ENCODE assay signal across 16 cellular contexts in genomic region chr1:86775395-86775794, GRCh38.
A peak's percentile ranks its signal among the peaks of the same experiment; 100 is the strongest.
DNase-seq lines count a peak whose midpoint lies in the region; ATAC-seq and TF ChIP-seq lines count a peak whose summit lies in the region.
"Had no signal": no experiment of that assay in that cellular context is flagged by ENCODE, and none has a peak within 500 bp of the region (broad histone marks: within the 10 kb centered on the region; RNA-seq: fewer than 3 reads in every experiment).

No MANE protein-coding gene starts in this region.

- TF ChIP-seq POLR2A in upper lobe of left lung (IDR thresholded peaks at IDR 0.05): no peak

- dilution Hi-C loops in mammary epithelial cell (cut with HindIII; ENCODE audit: low sequenced_read_pairs): no loop called here

- DNase-seq in heart right ventricle (no peak), left ventricle myocardium inferior (no peak), hepatocyte (ENCODE audit: low spot score) (no peak), upper lobe of left lung (no peak), mammary epithelial cell (no peak)
- DNase-seq: activated CD4-positive, alpha-beta T cell treated with anti-CD3 and anti-CD28 coated beads, Interleukin-2, amount 10 ng/mL, durations not matched to agents 24 days and 14 days; amygdala; dermis blood vessel endothelial cell; GM23248; left ventricle myocardium superior; sigmoid colon; stimulated activated naive B cell treated with anti-CD40 and anti-IgM and Interleukin-4, amounts not matched to agents 10 μg/mL and 1 μg/mL and 100 μg/mL, for 72 hours; T-helper 2 cell had no signal

- no peak overlapping the region for H3K9ac ChIP-seq in mammary epithelial cell (ENCODE audit: insufficient read depth, low read length)
- H3K9ac ChIP-seq: GM23248 had no signal

- H3K4me1 ChIP-seq in heart right ventricle: peaks cover 0 to 52% (median 21%) of the 10 kb centered on the region in 9 donors
- peaks cover 22% of the 10 kb centered on the region for H3K4me1 ChIP-seq in left ventricle myocardium inferior
- peaks cover 21% of the 10 kb centered on the region for H3K4me1 ChIP-seq in hepatocyte (ENCODE audit: insufficient read depth)
- peaks cover 19 to 30% (median 24%) of the 10 kb centered on the region in 4 donors for H3K4me1 ChIP-seq in upper lobe of left lung
- peaks cover 44% of the 10 kb centered on the region for H3K4me1 ChIP-seq in mammary epithelial cell (ENCODE audit: insufficient read depth, low read length)

- 29 to 33% methylated on average over 1 of the region's 1 CpG for whole genome bisulfite sequencing in heart right ventricle, 2 donors
- WGBS in hepatocyte (ENCODE audit: low lambda C conversion rate, missing lambda C conversion rate): 16% methylated on average over 1 of the region's 1 CpG
- WGBS in upper lobe of left lung, 2 donors: 35 to 55% methylated on average over 1 of the region's 1 CpG
- WGBS in mammary epithelial cell (ENCODE audit: low coverage, missing lambda C conversion rate): 86% methylated on average over 1 of the region's 1 CpG

- CTCF ChIA-PET in mammary epithelial cell (lab: Charles Lee; ENCODE audit: low non-redundant PET): no interaction called here

- H4K20me1 ChIP-seq in hepatocyte (ENCODE audit: insufficient read depth, poor library complexity, severe bottlenecking) (no peaks in the 10 kb centered on the region), mammary epithelial cell (ENCODE audit: insufficient read depth, low read length) (no peaks in the 10 kb centered on the region)

- H3K27me3 ChIP-seq in heart right ventricle: no peaks in the 10 kb centered on the region
- H3K27me3 ChIP-seq in left ventricle myocardium inferior (ENCODE audit: low read depth): no peaks in the 10 kb centered on the region
- no peaks in the 10 kb centered on the region for H3K27me3 ChIP-seq in hepatocyte
- no peaks in the 10 kb centered on the region for H3K27me3 ChIP-seq in upper lobe of left lung
- no peaks in the 10 kb centered on the region for H3K27me3 ChIP-seq in mammary epithelial cell (ENCODE audit: insufficient read depth, low read length)
- H3K27me3 ChIP-seq: sigmoid colon had no signal

- H3K36me3 ChIP-seq in heart right ventricle (no peaks in the 10 kb centered on the region), left ventricle myocardium inferior (no peaks in the 10 kb centered on the region), hepatocyte (replicated peaks; ENCODE audit: insufficient read depth, low read depth) (no peaks in the 10 kb centered on the region), upper lobe of left lung (no peaks in the 10 kb centered on the region), mammary epithelial cell (ENCODE audit: insufficient read depth, low read length) (no peaks in the 10 kb centered on the region)
- H3K36me3 ChIP-seq: sigmoid colon had no signal

- no peak for TF ChIP-seq CTCF in heart right ventricle (IDR thresholded peaks at IDR 0.05)
- TF ChIP-seq CTCF in left ventricle myocardium inferior (IDR thresholded peaks at IDR 0.05; ENCODE audit: borderline replicate concordance): no peak
- TF ChIP-seq CTCF in hepatocyte (IDR thresholded peaks at IDR 0.05; ENCODE audit: poor library complexity): no peak
- no peak for TF ChIP-seq CTCF in upper lobe of left lung (IDR thresholded peaks at IDR 0.05)
- no peak for TF ChIP-seq CTCF in mammary epithelial cell (conservative IDR thresholded peaks at IDR 0.05 in 1 of 2, IDR thresholded peaks at IDR 0.05 in 1 of 2; ENCODE audit: extremely low read depth in 1 of 2, insufficient read depth in 1 of 2, low read depth in 1 of 2, low read length in 2 of 2)

- H2AFZ ChIP-seq in hepatocyte: no peak overlapping the region
- H2AFZ ChIP-seq in mammary epithelial cell (ENCODE audit: low read depth, low read length): no peak overlapping the region
- H2AFZ ChIP-seq: GM23248 had no signal

- H3K9me3 ChIP-seq in heart right ventricle (no peaks in the 10 kb centered on the region), left ventricle myocardium inferior (replicated peaks) (no peaks in the 10 kb centered on the region), hepatocyte (ENCODE audit: low read depth) (no peaks in the 10 kb centered on the region), upper lobe of left lung (no peaks in the 10 kb centered on the region), mammary epithelial cell (replicated peaks; ENCODE audit: insufficient read depth, low read length) (no peaks in the 10 kb centered on the region)
- H3K9me3 ChIP-seq: sigmoid colon had no signal

- H3K27ac ChIP-seq in heart right ventricle (peak overlapping the region in 7 of 10 donors; percentile 25 to 88 (median 66)), left ventricle myocardium inferior (replicated peaks) (no peak overlapping the region), hepatocyte (peak overlapping the region; percentile 41), upper lobe of left lung (peak overlapping the region; percentile 59 to 85 (median 74)), mammary epithelial cell (ENCODE audit: insufficient read depth, low read depth, low read length) (no peak overlapping the region)
- H3K27ac ChIP-seq: GM23248 had no signal

- intact Hi-C loops in heart right ventricle (cut with DNase I) (loop anchor here in 1 of 10 donors (5.0 kb wide), 1 partner anchor 307 kb away; no protein-coding TSS in a partner anchor), left ventricle myocardium inferior (cut with micrococcal nuclease) (no loop called here), mammary epithelial cell (cut with micrococcal nuclease) (no loop called here)

- in situ Hi-C loops in mammary epithelial cell (cut with MboI; ENCODE audit: low sequenced_read_pairs in 2 of 2): loop anchor here in 1 of 2 donors (10.0 kb wide), 1 partner anchor 139 kb away; the partner anchor contains the start of genes HS2ST1 and SELENOF

- no peaks in the 10 kb centered on the region for H3K9me2 ChIP-seq in hepatocyte (replicated peaks; ENCODE audit: insufficient read depth)

- H3K79me2 ChIP-seq in hepatocyte: no peaks in the 10 kb centered on the region
- H3K79me2 ChIP-seq in mammary epithelial cell (ENCODE audit: insufficient read depth, low read length): no peaks in the 10 kb centered on the region

- TF ChIP-seq EP300 in upper lobe of left lung (IDR thresholded peaks at IDR 0.05): no peak

- H3K4me3 ChIP-seq in heart right ventricle (no peak overlapping the region), left ventricle myocardium inferior (no peak overlapping the region), hepatocyte (no peak overlapping the region), upper lobe of left lung (no peak overlapping the region), mammary epithelial cell (replicated peaks in 1 of 3; ENCODE audit: insufficient read depth in 1 of 3, low read depth in 2 of 3, low read length in 3 of 3) (no peak overlapping the region)
- H3K4me3 ChIP-seq: sigmoid colon had no signal

- no TSS peak for BruUV-seq in mammary epithelial cell (replicated peaks; lab: Mats Ljungman, UMichigan)

- ATAC-seq in heart right ventricle: no peak
- ATAC-seq in SK-N-SH treated with all-trans-retinoic acid at 6 μM for 48 hours: no peak; the same call in 2 of the 3 replicates
- no peak for ATAC-seq in upper lobe of left lung (ENCODE audit: low FRiP score in 2 of 2)
- ATAC-seq in HG03196 (IDR thresholded peaks at IDR 0.05; ENCODE audit: unreplicated experiment): no peak
- no peak for ATAC-seq in HG03039 (IDR thresholded peaks at IDR 0.05; ENCODE audit: unreplicated experiment)
- ATAC-seq: stimulated activated naive B cell treated with anti-CD40 and anti-IgM and Interleukin-4, amounts not matched to agents 10 μg/mL and 1 μg/mL and 100 μg/mL, for 72 hours had no signal

- H3K4me2 ChIP-seq in hepatocyte: peak overlapping the region; percentile 72
- no peak overlapping the region for H3K4me2 ChIP-seq in mammary epithelial cell (ENCODE audit: insufficient read depth, low read depth, low read length)

TF ChIP-seq in SK-N-SH treated with all-trans-retinoic acid at 6 μM for 48 hours, 23 proteins besides CTCF, POLR2A, EP300 and RAD21:
- no peak for TF ChIP-seq ZNF70 (CRISPR knock-in tag; IDR thresholded peaks at IDR 0.05)
- peak; percentile 57; the same call in 1 of the 2 replicates for TF ChIP-seq ISL1 (CRISPR knock-in tag; IDR thresholded peaks at IDR 0.05)
- TF ChIP-seq PPARA (CRISPR knock-in tag; IDR thresholded peaks at IDR 0.05; ENCODE audit: borderline replicate concordance): no peak

Comparison
In these comparisons a context has a peak if more than half of its experiments do, and no peak if none do; other contexts are left out.
1. H3K27ac ChIP-seq: peak in heart right ventricle (7 of 10), hepatocyte (single experiment) and upper lobe of left lung (4 of 4); none in left ventricle myocardium inferior (single experiment) and mammary epithelial cell (single experiment).